9 cellular contexts compared by ENCODE assay signal in the genomic region with DNA sequence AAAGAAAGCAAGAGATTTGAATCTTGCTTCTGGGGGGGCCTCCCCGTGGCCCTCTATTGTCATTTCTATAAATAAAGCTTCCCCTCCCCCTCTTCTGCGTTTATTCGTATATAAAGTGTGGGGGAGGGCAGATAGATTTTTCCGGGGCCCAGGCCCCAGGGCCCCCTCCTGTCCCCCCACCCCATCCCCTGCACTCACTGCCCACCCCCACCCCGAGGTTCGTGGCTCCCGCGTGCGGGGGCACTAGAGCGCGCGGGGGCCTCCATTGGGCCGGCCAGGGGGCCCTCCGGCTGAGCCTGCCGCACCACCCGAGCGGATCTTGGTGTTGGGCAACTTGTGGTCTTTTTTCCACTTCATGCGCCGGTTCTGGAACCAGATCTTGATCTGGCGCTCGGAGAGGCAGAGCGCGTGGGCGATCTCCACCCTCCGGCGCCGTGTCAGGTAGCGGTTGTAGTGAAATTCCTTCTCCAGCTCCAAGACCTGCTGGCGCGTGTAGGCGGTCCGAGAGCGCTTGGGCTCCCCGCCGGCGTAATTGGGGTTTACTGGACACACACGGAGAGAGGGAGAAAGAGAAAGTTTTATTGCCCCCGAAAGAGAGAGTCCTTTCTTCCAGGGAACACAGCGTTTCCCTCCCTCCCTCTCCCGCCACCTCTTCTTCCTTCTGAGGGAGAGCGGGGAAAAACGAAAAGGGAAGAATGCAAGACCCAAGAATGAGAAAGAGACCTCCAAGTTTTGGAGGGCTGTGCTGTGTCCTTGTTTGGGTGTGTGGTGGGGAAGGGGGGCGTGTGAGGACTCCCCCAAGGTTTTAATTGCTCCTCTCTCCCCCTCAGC. TPM values are rescaled to one million over a fixed set of nuclear protein-coding genes. Genes with fewer than 3 reads are reported as not detected.
A peak's percentile ranks its signal among the peaks of the same experiment; 100 is the strongest.
DNase-seq lines count a peak whose midpoint lies in the region; ATAC-seq, FAIRE-seq and TF ChIP-seq lines count a peak whose summit lies in the region.
"Had no signal": no experiment of that assay in that cellular context is flagged by ENCODE, and none has a peak within 500 bp of the region (broad histone marks: within the 10 kb centered on the region; RNA-seq: fewer than 3 reads in every experiment).

No MANE protein-coding gene starts in this region.

- H2AFZ ChIP-seq in keratinocyte (ENCODE audit: control insufficient read depth, low read length): no peak overlapping the region

- H3K36me3 ChIP-seq in keratinocyte (ENCODE audit: control insufficient read depth in 2 of 2, extremely low read depth in 1 of 2, insufficient read depth in 2 of 2, low read length in 2 of 2) (peaks cover 0 to 2% of the 10 kb centered on the region in 2 experiments), suprapubic skin (no peaks in the 10 kb centered on the region)

- H3K27me3 ChIP-seq in keratinocyte (ENCODE audit: control insufficient read depth, extremely low read depth, insufficient read depth, low read length) (peaks cover 87% of the 10 kb centered on the region), suprapubic skin (peaks cover 4% of the 10 kb centered on the region)

- H3K4me1 ChIP-seq in keratinocyte (ENCODE audit: control insufficient read depth, extremely low read depth, insufficient read depth, low read length) (peaks cover 25% of the 10 kb centered on the region), suprapubic skin (peaks cover 79% of the 10 kb centered on the region)

- H3K9me1 ChIP-seq in keratinocyte (ENCODE audit: control insufficient read depth, extremely low read depth, insufficient read depth, low read length): no peaks in the 10 kb centered on the region

- TF ChIP-seq CTCF in keratinocyte (optimal IDR thresholded peaks at IDR 0.05 in 1 of 3, IDR thresholded peaks at IDR 0.05 in 1 of 3, conservative IDR thresholded peaks at IDR 0.05 in 1 of 3; ENCODE audit: extremely low read depth in 1 of 3, insufficient read depth in 2 of 3, low read length in 3 of 3) (no peak), suprapubic skin (IDR thresholded peaks at IDR 0.05) (no peak)

- dilution Hi-C loops in keratinocyte (cut with MboI; ENCODE audit: extremely low pct_ligation_motif_present, low sequenced_read_pairs): no loop called here

- peak; percentile 5 for FAIRE-seq in keratinocyte (lab: Jason Lieb, UNC)

- peaks cover 27% of the 10 kb centered on the region for H3K27me3 Mint-ChIP-seq in activated CD4-positive, alpha-beta T cell treated with anti-CD3 and anti-CD28 coated beads, Interleukin-2, amount 10 ng/mL, durations not matched to agents 24 days and 14 days
- peaks cover 27% of the 10 kb centered on the region for H3K27me3 Mint-ChIP-seq in activated CD8-positive, alpha-beta T cell treated with anti-CD3 and anti-CD28 coated beads, Interleukin-2, amount 10 ng/mL, durations not matched to agents 7 days and 5 days (ENCODE audit: low read depth)

- peak overlapping the region; percentile 58 to 66 (median 60) for H3K4me3 ChIP-seq in keratinocyte (ENCODE audit: control insufficient read depth in 2 of 3, extremely low read depth in 1 of 3, insufficient read depth in 2 of 3, low read depth in 1 of 3, low read length in 3 of 3)
- peak overlapping the region; percentile 69 for H3K4me3 ChIP-seq in suprapubic skin

- 5% methylated on average over 32 of the region's 43 CpGs for WGBS in suprapubic skin

- no peaks in the 10 kb centered on the region for H3K79me2 ChIP-seq in keratinocyte (ENCODE audit: control insufficient read depth, insufficient read depth, low read length)

- TF ChIP-seq POLR2A in suprapubic skin (IDR thresholded peaks at IDR 0.05): no peak

- H4K20me1 ChIP-seq in keratinocyte (ENCODE audit: control insufficient read depth, extremely low read depth, insufficient read depth, low read length): no peaks in the 10 kb centered on the region

- peaks cover 51% of the 10 kb centered on the region for H3K4me1 Mint-ChIP-seq in activated CD4-positive, alpha-beta T cell treated with anti-CD3 and anti-CD28 coated beads, Interleukin-2, amount 10 ng/mL, durations not matched to agents 24 days and 14 days
- H3K4me1 Mint-ChIP-seq in activated CD8-positive, alpha-beta T cell treated with anti-CD3 and anti-CD28 coated beads, Interleukin-2, amount 10 ng/mL, durations not matched to agents 7 days and 5 days (ENCODE audit: low read depth): peaks cover 57% of the 10 kb centered on the region

- H3K27ac ChIP-seq in keratinocyte (ENCODE audit: control insufficient read depth, insufficient read depth, low read length) (no peak overlapping the region), suprapubic skin (peak overlapping the region; percentile 85)

- H3K9ac ChIP-seq in keratinocyte (ENCODE audit: control insufficient read depth, extremely low read depth, insufficient read depth, low read length): peak overlapping the region; percentile 41

- peak; percentile 68 for DNase-seq in activated CD4-positive, alpha-beta T cell treated with anti-CD3 and anti-CD28 coated beads, Interleukin-2, amount 10 ng/mL, durations not matched to agents 24 days and 14 days
- DNase-seq in activated CD4-positive, alpha-beta T cell treated with anti-CD3 and anti-CD28 coated beads for 48 hours: no peak
- DNase-seq in activated CD8-positive, alpha-beta T cell treated with anti-CD3 and anti-CD28 coated beads, Interleukin-2, amount 10 ng/mL, durations not matched to agents 7 days and 5 days: no peak
- DNase-seq in keratinocyte (ENCODE audit: low read depth, low spot score) (no peak), suprapubic skin (ENCODE audit: low spot score in 2 of 2) (no peak), NCI-H2171 (lab: John Stamatoyannopoulos, UW) (no peak), anterior cingulate cortex (lab: John Stamatoyannopoulos, UW) (no peak), pons (ENCODE audit: low spot score) (no peak)

- H3K36me3 Mint-ChIP-seq in activated CD4-positive, alpha-beta T cell treated with anti-CD3 and anti-CD28 coated beads, Interleukin-2, amount 10 ng/mL, durations not matched to agents 24 days and 14 days (ENCODE audit: low read depth): peaks cover 5% of the 10 kb centered on the region
- H3K36me3 Mint-ChIP-seq in activated CD8-positive, alpha-beta T cell treated with anti-CD3 and anti-CD28 coated beads, Interleukin-2, amount 10 ng/mL, durations not matched to agents 7 days and 5 days (ENCODE audit: low read depth): peaks cover 7% of the 10 kb centered on the region

- intact Hi-C loops in activated CD4-positive, alpha-beta T cell treated with anti-CD3 and anti-CD28 coated beads, Interleukin-2, amount 10 ng/mL, durations not matched to agents 24 days and 14 days (cut with micrococcal nuclease): no loop called here

- CTCF ChIA-PET in activated CD8-positive, alpha-beta T cell treated with anti-CD3 and anti-CD28 coated beads, Interleukin-2, amount 10 ng/mL, durations not matched to agents 7 days and 5 days (lab: Charles Lee): interaction anchor here (1.1 to 1.2 kb wide), 2 partner anchors 11 to 16 kb away, joined by 3 read pairs; a partner anchor contains a TSS

- peak overlapping the region; percentile 86 for H3K4me3 Mint-ChIP-seq in activated CD4-positive, alpha-beta T cell treated with anti-CD3 and anti-CD28 coated beads, Interleukin-2, amount 10 ng/mL, durations not matched to agents 24 days and 14 days
- peak overlapping the region; percentile 82 for H3K4me3 Mint-ChIP-seq in activated CD8-positive, alpha-beta T cell treated with anti-CD3 and anti-CD28 coated beads, Interleukin-2, amount 10 ng/mL, durations not matched to agents 7 days and 5 days

- H3K9me3 ChIP-seq in keratinocyte (ENCODE audit: control insufficient read depth, low read depth, low read length) (no peaks in the 10 kb centered on the region), suprapubic skin (no peaks in the 10 kb centered on the region)

- peak overlapping the region; percentile 85 for H3K4me2 ChIP-seq in keratinocyte (ENCODE audit: control insufficient read depth, extremely low read depth, insufficient read depth, low read depth, low read length)

- POLR2A ChIA-PET in activated CD8-positive, alpha-beta T cell treated with anti-CD3 and anti-CD28 coated beads, Interleukin-2, amount 10 ng/mL, durations not matched to agents 7 days and 5 days (lab: Charles Lee): no interaction called here

- H3K27ac Mint-ChIP-seq in activated CD4-positive, alpha-beta T cell treated with anti-CD3 and anti-CD28 coated beads, Interleukin-2, amount 10 ng/mL, durations not matched to agents 24 days and 14 days: peak overlapping the region; percentile 71
- no peak overlapping the region for H3K27ac Mint-ChIP-seq in activated CD8-positive, alpha-beta T cell treated with anti-CD3 and anti-CD28 coated beads, Interleukin-2, amount 10 ng/mL, durations not matched to agents 7 days and 5 days

- TF ChIP-seq EP300 in suprapubic skin (IDR thresholded peaks at IDR 0.05): no peak

- ATAC-seq in activated CD8-positive, alpha-beta T cell treated with anti-CD3 and anti-CD28 coated beads, Interleukin-2, amount 10 ng/mL, durations not matched to agents 7 days and 5 days: no peak

- H3K9me3 Mint-ChIP-seq in activated CD4-positive, alpha-beta T cell treated with anti-CD3 and anti-CD28 coated beads, Interleukin-2, amount 10 ng/mL, durations not matched to agents 24 days and 14 days: no peaks in the 10 kb centered on the region
- no peaks in the 10 kb centered on the region for H3K9me3 Mint-ChIP-seq in activated CD8-positive, alpha-beta T cell treated with anti-CD3 and anti-CD28 coated beads, Interleukin-2, amount 10 ng/mL, durations not matched to agents 7 days and 5 days (ENCODE audit: insufficient read depth)

RNA-seq across cellular contexts. Expression of a gene that starts 1.5 kb away (rescaled TPM):
- total RNA-seq in activated CD4-positive, alpha-beta T cell treated with anti-CD3 and anti-CD28 coated beads, Interleukin-2, amount 10 ng/mL, durations not matched to agents 24 days and 14 days: 3.1 and 3.6 TPM in 2 replicates
- total RNA-seq in activated CD8-positive, alpha-beta T cell treated with anti-CD3 and anti-CD28 coated beads, Interleukin-2, amount 10 ng/mL, durations not matched to agents 7 days and 5 days: 1 to 10 TPM; 5.7 to 6.1 TPM
- 0.46 to 0.89 TPM (median 0.59 TPM) in 3 replicates for polyA plus RNA-seq in keratinocyte
- 0.11 TPM for polyA plus RNA-seq in keratinocyte (2011; ENCODE audit: low read depth)
- polyA plus RNA-seq in keratinocyte (2011; cell fraction: cytosol; rRNA removed): 0.46 and 0.55 TPM in 2 replicates
- 1.4 and 1.8 TPM in 2 replicates for polyA plus RNA-seq in keratinocyte (2011; cell fraction: nucleus; rRNA removed)
- polyA plus RNA-seq in keratinocyte (2012; ENCODE audit: low replicate concordance): 0.30 and 1.2 TPM in 2 replicates
- polyA minus RNA-seq in keratinocyte: 0.19 to 0.92 TPM (median 0.30 TPM) in 3 replicates
- polyA minus RNA-seq in keratinocyte (2011; cell fraction: cytosol; rRNA and poly(A)+ RNA removed): not detected
- 0.21 and 0.70 TPM in 2 replicates for polyA minus RNA-seq in keratinocyte (2011; cell fraction: nucleus; rRNA and poly(A)+ RNA removed)
- 1 to 10 TPM in 3 of 4 donors, under 1 TPM in 1; 0.42 to 3.5 (median 1.0) TPM for total RNA-seq in suprapubic skin
- polyA plus RNA-seq: BJ had no signal

RNA-seq across cellular contexts. Expression of a gene that starts 13.3 kb away (rescaled TPM):
- total RNA-seq in activated CD4-positive, alpha-beta T cell treated with anti-CD3 and anti-CD28 coated beads, Interleukin-2, amount 10 ng/mL, durations not matched to agents 24 days and 14 days: 3.6 and 3.7 TPM in 2 replicates
- 10 to 100 TPM in 1 of 2 experiments, 1 to 10 TPM in 1; 8.2 to 10.3 TPM for total RNA-seq in activated CD8-positive, alpha-beta T cell treated with anti-CD3 and anti-CD28 coated beads, Interleukin-2, amount 10 ng/mL, durations not matched to agents 7 days and 5 days
- 0.63 to 1.2 TPM (median 1.1 TPM) in 3 replicates for polyA plus RNA-seq in keratinocyte
- 0.56 TPM for polyA plus RNA-seq in keratinocyte (2011; ENCODE audit: low read depth)
- 0.47 and 0.49 TPM in 2 replicates for polyA plus RNA-seq in keratinocyte (2011; cell fraction: cytosol; rRNA removed)
- 3.6 and 4.7 TPM in 2 replicates for polyA plus RNA-seq in keratinocyte (2011; cell fraction: nucleus; rRNA removed)
- polyA plus RNA-seq in keratinocyte (2012; ENCODE audit: low replicate concordance): 0.18 and 1.8 TPM in 2 replicates
- polyA minus RNA-seq in keratinocyte: 0.30 to 0.72 TPM (median 0.54 TPM) in 3 replicates
- polyA minus RNA-seq in keratinocyte (2011; cell fraction: cytosol; rRNA and poly(A)+ RNA removed): not detected
- 1.2 and 1.3 TPM in 2 replicates for polyA minus RNA-seq in keratinocyte (2011; cell fraction: nucleus; rRNA and poly(A)+ RNA removed)
- total RNA-seq in suprapubic skin: 10 to 100 TPM in 1 of 4 donors, 1 to 10 TPM in 3; 2.3 to 20.8 (median 3.9) TPM
- polyA plus RNA-seq: BJ had no signal

RNA-seq across cellular contexts. Expression of a gene that starts 16.9 kb away (rescaled TPM):
- total RNA-seq in activated CD4-positive, alpha-beta T cell treated with anti-CD3 and anti-CD28 coated beads, Interleukin-2, amount 10 ng/mL, durations not matched to agents 24 days and 14 days: not detected in 2 replicates
- not detected for total RNA-seq in activated CD8-positive, alpha-beta T cell treated with anti-CD3 and anti-CD28 coated beads, Interleukin-2, amount 10 ng/mL, durations not matched to agents 7 days and 5 days
- polyA plus RNA-seq in keratinocyte: 0.04 to 0.19 TPM in 2 of 3 replicates, not detected in the other
- not detected for polyA plus RNA-seq in keratinocyte (2011; ENCODE audit: low read depth)
- polyA plus RNA-seq in keratinocyte (2011; cell fraction: cytosol; rRNA removed): 0.04 TPM in 2 replicates
- polyA plus RNA-seq in keratinocyte (2011; cell fraction: nucleus; rRNA removed): 0.10 and 0.16 TPM in 2 replicates
- polyA plus RNA-seq in keratinocyte (2012; ENCODE audit: low replicate concordance): 0.07 TPM in 1 of 2 replicates, not detected in the other
- not detected in 3 replicates for polyA minus RNA-seq in keratinocyte
- not detected for polyA minus RNA-seq in keratinocyte (2011; cell fraction: cytosol; rRNA and poly(A)+ RNA removed)
- polyA minus RNA-seq in keratinocyte (2011; cell fraction: nucleus; rRNA and poly(A)+ RNA removed): not detected in 2 replicates
- total RNA-seq in suprapubic skin: under 1 TPM in 2 of 4 donors, not detected in 2; 0.72 to 0.80 TPM
- polyA plus RNA-seq: BJ had no signal

RNA-seq across cellular contexts. Expression of a gene that starts 28.1 kb away (rescaled TPM):
- 0.33 and 0.36 TPM in 2 replicates for total RNA-seq in activated CD4-positive, alpha-beta T cell treated with anti-CD3 and anti-CD28 coated beads, Interleukin-2, amount 10 ng/mL, durations not matched to agents 24 days and 14 days
- total RNA-seq in activated CD8-positive, alpha-beta T cell treated with anti-CD3 and anti-CD28 coated beads, Interleukin-2, amount 10 ng/mL, durations not matched to agents 7 days and 5 days: not detected
- polyA plus RNA-seq in keratinocyte: 0.62 to 0.77 TPM (median 0.68 TPM) in 3 replicates
- polyA plus RNA-seq in keratinocyte (2011; ENCODE audit: low read depth): not detected
- polyA plus RNA-seq in keratinocyte (2011; cell fraction: cytosol; rRNA removed): 0.60 and 1.3 TPM in 2 replicates
- 0.99 and 1.5 TPM in 2 replicates for polyA plus RNA-seq in keratinocyte (2011; cell fraction: nucleus; rRNA removed)
- polyA plus RNA-seq in keratinocyte (2012; ENCODE audit: low replicate concordance): 0.10 and 0.93 TPM in 2 replicates
- 0.45 to 2.5 TPM (median 0.46 TPM) in 3 replicates for polyA minus RNA-seq in keratinocyte
- 1.3 TPM for polyA minus RNA-seq in keratinocyte (2011; cell fraction: cytosol; rRNA and poly(A)+ RNA removed)
- not detected in 2 replicates for polyA minus RNA-seq in keratinocyte (2011; cell fraction: nucleus; rRNA and poly(A)+ RNA removed)
- 1 to 10 TPM in 2 of 4 donors, under 1 TPM in 1, not detected in 1; 0.39 to 4.5 (median 1.3) TPM for total RNA-seq in suprapubic skin
- polyA plus RNA-seq: BJ had no signal

RNA-seq across cellular contexts. Expression of a gene that starts 31.8 kb away (rescaled TPM):
- total RNA-seq in activated CD4-positive, alpha-beta T cell treated with anti-CD3 and anti-CD28 coated beads, Interleukin-2, amount 10 ng/mL, durations not matched to agents 24 days and 14 days: 26.0 and 28.1 TPM in 2 replicates
- 10 to 100 TPM; 15.7 to 17.7 TPM for total RNA-seq in activated CD8-positive, alpha-beta T cell treated with anti-CD3 and anti-CD28 coated beads, Interleukin-2, amount 10 ng/mL, durations not matched to agents 7 days and 5 days
- 3.0 to 5.7 TPM (median 3.8 TPM) in 3 replicates for polyA plus RNA-seq in keratinocyte
- polyA plus RNA-seq in keratinocyte (2011; ENCODE audit: low read depth): not detected
- polyA plus RNA-seq in keratinocyte (2011; cell fraction: cytosol; rRNA removed): 4.2 and 4.6 TPM in 2 replicates
- 7.0 and 9.2 TPM in 2 replicates for polyA plus RNA-seq in keratinocyte (2011; cell fraction: nucleus; rRNA removed)
- 1.9 and 7.8 TPM in 2 replicates for polyA plus RNA-seq in keratinocyte (2012; ENCODE audit: low replicate concordance)
- polyA minus RNA-seq in keratinocyte: 0.33 to 1.6 TPM (median 0.58 TPM) in 3 replicates
- polyA minus RNA-seq in keratinocyte (2011; cell fraction: cytosol; rRNA and poly(A)+ RNA removed): 3.3 TPM
- 0.53 and 0.85 TPM in 2 replicates for polyA minus RNA-seq in keratinocyte (2011; cell fraction: nucleus; rRNA and poly(A)+ RNA removed)
- 10 to 100 TPM in 2 of 4 donors, 1 to 10 TPM in 2; 8.4 to 13.6 (median 9.9) TPM for total RNA-seq in suprapubic skin
